6 cellular contexts compared by ENCODE assay signal in genomic region chr10:17722317-17723014, GRCh38. TPM values are rescaled to one million over a fixed set of nuclear protein-coding genes. Genes with fewer than 3 reads are reported as not detected.
DNase-seq lines count a peak whose midpoint lies in the region; ATAC-seq and TF ChIP-seq lines count a peak whose summit lies in the region.
"Not testable (repeated sequence)": the region's sequence is repeated elsewhere in the genome, so short reads cannot be mapped to it uniquely, and the experiment has no call there.
"Had no signal": no experiment of that assay in that cellular context is flagged by ENCODE, and none has a peak within 500 bp of the region (broad histone marks: within the 10 kb centered on the region; RNA-seq: fewer than 3 reads in every experiment).

No MANE protein-coding gene starts in this region.

- not testable (repeated sequence) for TF ChIP-seq CTCF in WTC11 (IDR thresholded peaks at IDR 0.05)

- DNase-seq in ELF-1 (ENCODE audit: low read depth, low spot score) (peak; percentile 68), NCI-H526 (lab: John Stamatoyannopoulos, UW) (peak; percentile 7 to 22), WTC11 (ENCODE audit: low spot score) (peak; percentile 67)
- DNase-seq in activated T-cell treated with anti-CD3 and anti-CD28 coated beads, Interleukin-2, amount 50 U/mL, for 72 hours: not testable (repeated sequence)

- H3K4me3 Mint-ChIP-seq in WTC11; activated T-cell treated with anti-CD3 and anti-CD28 coated beads, Interleukin-2, amount 50 U/mL, for 72 hours: not testable (repeated sequence)

- peaks cover 12% of the 10 kb centered on the region for H3K4me1 Mint-ChIP-seq in WTC11
- H3K4me1 Mint-ChIP-seq in activated T-cell treated with anti-CD3 and anti-CD28 coated beads, Interleukin-2, amount 50 U/mL, for 72 hours (ENCODE audit: low read depth): not testable (repeated sequence)

- not testable (repeated sequence) for ATAC-seq in WTC11; activated T-cell treated with anti-CD3 and anti-CD28 coated beads, Interleukin-2, amount 50 U/mL, for 72 hours (replicated peaks in 1 of 2)

- peaks cover 32% of the 10 kb centered on the region for H3K36me3 Mint-ChIP-seq in WTC11
- peaks cover 10 to 30% of the 10 kb centered on the region in 2 donors for H3K36me3 Mint-ChIP-seq in activated T-cell treated with anti-CD3 and anti-CD28 coated beads, Interleukin-2, amount 50 U/mL, for 72 hours (ENCODE audit: insufficient read depth in 2 of 2)

- POLR2A ChIA-PET in WTC11 (lab: Charles Lee): interaction anchor here (0.7 kb wide), 1 partner anchor 151 kb away, joined by 3 read pairs; no protein-coding TSS in a partner anchor

- H3K27ac Mint-ChIP-seq in WTC11: peak overlapping the region; percentile 19; the same call in 1 of the 2 replicates
- peak overlapping the region; percentile 59 for H3K27ac Mint-ChIP-seq in activated T-cell treated with anti-CD3 and anti-CD28 coated beads, Interleukin-2, amount 50 U/mL, for 72 hours

- CTCF ChIA-PET in WTC11 (lab: Charles Lee): not testable (repeated sequence)

- not testable (repeated sequence) for H3K9me3 Mint-ChIP-seq in WTC11; activated T-cell treated with anti-CD3 and anti-CD28 coated beads, Interleukin-2, amount 50 U/mL, for 72 hours

- not testable (repeated sequence) for H3K27me3 Mint-ChIP-seq in WTC11 (ENCODE audit: low read depth); activated T-cell treated with anti-CD3 and anti-CD28 coated beads, Interleukin-2, amount 50 U/mL, for 72 hours (ENCODE audit: low read depth)

RNA-seq across cellular contexts. Expression of gene TMEM236, which starts 29.5 kb away (rescaled TPM):
- 0.04 TPM in 1 of 3 replicates, not detected in the others for total RNA-seq in WTC11 (2021)
- under 1 TPM; 0.58 to 0.65 TPM for total RNA-seq in activated T-cell treated with anti-CD3 and anti-CD28 coated beads, Interleukin-2, amount 50 U/mL, for 72 hours
- total RNA-seq: G401, GM12878 had no signal
